Comparison of ENCODE assay signal across 1 cellular context in the genomic region with DNA sequence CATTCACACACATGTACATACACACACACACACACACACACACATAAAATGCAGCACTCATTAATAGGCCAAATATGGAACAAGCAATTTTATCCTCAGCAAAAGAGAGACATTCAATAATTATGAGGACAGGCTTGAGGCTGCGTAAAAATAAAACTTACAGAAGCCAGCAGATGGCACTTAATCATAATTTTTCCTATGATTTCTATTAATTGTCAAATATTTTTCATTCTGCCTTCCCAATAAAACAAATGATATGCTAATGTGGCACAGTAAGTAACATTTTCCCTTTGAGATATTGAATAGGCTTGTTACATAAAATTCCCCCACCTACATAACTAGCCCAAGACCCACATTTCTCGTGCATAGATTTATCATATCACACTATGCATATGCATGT.
TF ChIP-seq lines count a peak whose summit lies in the region.

No MANE protein-coding gene starts in this region.

TF ChIP-seq in SK-N-SH treated with all-trans-retinoic acid at 6 μM for 48 hours, 23 proteins besides CTCF, POLR2A, EP300 and RAD21 (continued from another document):
- TF ChIP-seq, protein P1, sequence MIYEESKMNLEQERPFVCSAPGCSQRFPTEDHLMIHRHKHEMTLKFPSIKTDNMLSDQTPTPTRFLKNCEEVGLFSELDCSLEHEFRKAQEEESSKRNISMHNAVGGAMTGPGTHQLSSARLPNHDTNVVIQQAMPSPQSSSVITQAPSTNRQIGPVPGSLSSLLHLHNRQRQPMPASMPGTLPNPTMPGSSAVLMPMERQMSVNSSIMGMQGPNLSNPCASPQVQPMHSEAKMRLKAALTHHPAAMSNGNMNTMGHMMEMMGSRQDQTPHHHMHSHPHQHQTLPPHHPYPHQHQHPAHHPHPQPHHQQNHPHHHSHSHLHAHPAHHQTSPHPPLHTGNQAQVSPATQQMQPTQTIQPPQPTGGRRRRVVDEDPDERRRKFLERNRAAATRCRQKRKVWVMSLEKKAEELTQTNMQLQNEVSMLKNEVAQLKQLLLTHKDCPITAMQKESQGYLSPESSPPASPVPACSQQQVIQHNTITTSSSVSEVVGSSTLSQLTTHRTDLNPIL (CRISPR knock-in tag; IDR thresholded peaks at IDR 0.05; ENCODE audit: low read depth): no peak
- no peak for TF ChIP-seq RARB (CRISPR knock-in tag; IDR thresholded peaks at IDR 0.05)
- TF ChIP-seq OSR1 (CRISPR knock-in tag; IDR thresholded peaks at IDR 0.05): no peak
- TF ChIP-seq ZNF565 (CRISPR knock-in tag; conservative IDR thresholded peaks at IDR 0.05; ENCODE audit: low read depth): no peak
- TF ChIP-seq ARNTL (CRISPR knock-in tag; IDR thresholded peaks at IDR 0.05; ENCODE audit: borderline replicate concordance, low read depth): no peak
- no peak for TF ChIP-seq TCF4 (CRISPR knock-in tag; IDR thresholded peaks at IDR 0.05; ENCODE audit: borderline replicate concordance)
- TF ChIP-seq TOX (CRISPR knock-in tag; IDR thresholded peaks at IDR 0.05; ENCODE audit: borderline replicate concordance): no peak
- TF ChIP-seq GLIS3 (CRISPR knock-in tag; IDR thresholded peaks at IDR 0.05): no peak
- TF ChIP-seq ZC3H10 (CRISPR knock-in tag; IDR thresholded peaks at IDR 0.05): no peak
- TF ChIP-seq ZFP30 (CRISPR knock-in tag; IDR thresholded peaks at IDR 0.05): no peak
TF ChIP-seq in SK-N-SH treated with all-trans-retinoic acid at 6 μM for 48 hours: peak in this region for 0.
